Comparison of ENCODE assay signal across 23 cellular contexts in the genomic region with DNA sequence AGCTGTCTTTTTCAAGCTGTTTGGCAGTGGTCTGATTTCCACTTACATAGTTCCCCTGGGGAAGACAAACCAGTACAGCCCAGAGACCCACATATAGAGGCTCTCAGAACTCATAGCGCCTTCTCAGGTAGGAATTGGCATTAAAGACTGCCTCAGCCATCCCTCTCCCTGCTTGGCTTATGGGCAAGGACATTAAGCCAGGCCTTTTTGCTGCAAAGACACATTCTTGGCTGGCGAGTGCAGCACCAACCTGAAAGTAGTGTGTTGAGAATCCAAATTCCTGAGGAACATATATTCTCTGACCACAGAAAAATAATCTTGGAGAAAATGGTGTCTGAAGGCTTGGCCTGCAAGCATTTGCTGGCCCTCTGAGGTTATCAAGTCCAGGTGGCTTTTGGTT. TPM values are rescaled to one million over a fixed set of nuclear protein-coding genes. Genes with fewer than 3 reads are reported as not detected.
DNase-seq lines count a peak whose midpoint lies in the region; ATAC-seq and TF ChIP-seq lines count a peak whose summit lies in the region.
"Had no signal": no experiment of that assay in that cellular context is flagged by ENCODE, and none has a peak within 500 bp of the region (broad histone marks: within the 10 kb centered on the region; RNA-seq: fewer than 3 reads in every experiment).

No MANE protein-coding gene starts in this region.

- no peaks in the 10 kb centered on the region for H3K79me1 ChIP-seq in mesendoderm (ENCODE audit: low read length)

- no peak overlapping the region for H2BK120ac ChIP-seq in mesendoderm (ENCODE audit: low read depth, low read length)

- H4K8ac ChIP-seq in mesendoderm (ENCODE audit: low read depth, low read length) = no peak overlapping the region

- no peak overlapping the region for H3K27ac Mint-ChIP-seq in endodermal cell
- no peak overlapping the region for H3K27ac Mint-ChIP-seq in endothelial cell (ENCODE audit: unreplicated experiment)
- H3K27ac Mint-ChIP-seq: activated CD4-positive, alpha-beta T cell treated with anti-CD3 and anti-CD28 coated beads, Interleukin-2, amount 10 ng/mL, durations not matched to agents 24 days and 14 days; activated naive CD8-positive, alpha-beta T cell treated with anti-CD3 and anti-CD28 coated beads for 36 hours; activated T-helper 1 cell treated with anti-CD3 and anti-CD28 coated beads, Interleukin-12 subunit alpha, Interleukin-12 subunit beta, Interleukin-2, Interleukin-4 antibody, amounts not matched to agents 30 ng/mL and 10 ng/mL and 1 ng/mL, durations not matched to agents 14 hours and 24 hours and 36 hours had no signal

- no peak for TF ChIP-seq CTCF in AG10803 (conservative IDR thresholded peaks at IDR 0.05; ENCODE audit: low read length)
- TF ChIP-seq CTCF in endodermal cell (conservative IDR thresholded peaks at IDR 0.05) = peak; percentile 29
- no peak for TF ChIP-seq CTCF in endothelial cell (IDR thresholded peaks at IDR 0.05; ENCODE audit: unreplicated experiment)
- TF ChIP-seq CTCF in omental fat pad (IDR thresholded peaks at IDR 0.05) = no peak

- no peak overlapping the region for H2BK5ac ChIP-seq in mesendoderm (ENCODE audit: low read length)

- DNase-seq in AG10803 (ENCODE audit: low read depth) (peak; percentile 62), HCEC 1CT (peak; percentile 9), endodermal cell (no peak), mesendoderm (peak; percentile 42), endothelial cell (ENCODE audit: low spot score) (no peak), omental fat pad (ENCODE audit: low spot score) (no peak), NCI-H1930 (lab: John Stamatoyannopoulos, UW) (no peak)
- DNase-seq: activated CD4-positive, alpha-beta T cell treated with anti-CD3 and anti-CD28 coated beads, Interleukin-2, amount 10 ng/mL, durations not matched to agents 24 days and 14 days; activated naive CD8-positive, alpha-beta T cell treated with anti-CD3 and anti-CD28 coated beads for 36 hours; body of pancreas; effector memory CD4-positive, alpha-beta T cell; Kasumi-1; left lung; NCI-H1092 treated with DMSO at 0.1 percent for 48 hours; NCI-H2029 treated with DMSO at 0.1 percent for 48 hours; NCI-H446 treated with DMSO at 0.1 percent for 48 hours; NK-92 treated with Interleukin-12 subunit alpha and Interleukin-12 subunit beta, amount 100 ng/mL, for 24 hours; Peyer's patch; posterior cingulate gyrus; T-helper 2 cell; upper lobe of right lung had no signal

- peaks cover 6% of the 10 kb centered on the region for H3K9me3 Mint-ChIP-seq in endodermal cell
- no peaks in the 10 kb centered on the region for H3K9me3 Mint-ChIP-seq in endothelial cell (ENCODE audit: unreplicated experiment)
- H3K9me3 Mint-ChIP-seq: activated CD4-positive, alpha-beta T cell treated with anti-CD3 and anti-CD28 coated beads, Interleukin-2, amount 10 ng/mL, durations not matched to agents 24 days and 14 days; activated T-helper 1 cell treated with anti-CD3 and anti-CD28 coated beads, Interleukin-12 subunit alpha, Interleukin-12 subunit beta, Interleukin-2, Interleukin-4 antibody, amounts not matched to agents 30 ng/mL and 10 ng/mL and 1 ng/mL, durations not matched to agents 14 hours and 24 hours and 36 hours had no signal

- H3K27me3 ChIP-seq in endodermal cell (ENCODE audit: control insufficient read depth, insufficient read depth, low read length, poor library complexity, severe bottlenecking) = no peaks in the 10 kb centered on the region
- peaks cover 1% of the 10 kb centered on the region for H3K27me3 ChIP-seq in mesendoderm (ENCODE audit: insufficient read depth, low read length, poor library complexity)
- H3K27me3 ChIP-seq: body of pancreas, left lung, Peyer's patch, upper lobe of right lung had no signal

- H2BK15ac ChIP-seq in mesendoderm (replicated peaks; ENCODE audit: low read depth) = no peak overlapping the region

- no peak overlapping the region for H3K4me3 Mint-ChIP-seq in endodermal cell
- H3K4me3 Mint-ChIP-seq in endothelial cell (ENCODE audit: unreplicated experiment) = no peak overlapping the region
- H3K4me3 Mint-ChIP-seq: activated CD4-positive, alpha-beta T cell treated with anti-CD3 and anti-CD28 coated beads, Interleukin-2, amount 10 ng/mL, durations not matched to agents 24 days and 14 days; activated naive CD8-positive, alpha-beta T cell treated with anti-CD3 and anti-CD28 coated beads for 36 hours; activated T-helper 1 cell treated with anti-CD3 and anti-CD28 coated beads, Interleukin-12 subunit alpha, Interleukin-12 subunit beta, Interleukin-2, Interleukin-4 antibody, amounts not matched to agents 30 ng/mL and 10 ng/mL and 1 ng/mL, durations not matched to agents 14 hours and 24 hours and 36 hours had no signal

- H3K4me2 ChIP-seq in mesendoderm (ENCODE audit: low read length) = no peak overlapping the region

- no peak overlapping the region for H3K23ac ChIP-seq in mesendoderm (ENCODE audit: low read length)

- no peak overlapping the region for H3K56ac ChIP-seq in mesendoderm (ENCODE audit: low read length)

- H3K36me3 Mint-ChIP-seq in endodermal cell (ENCODE audit: low read depth) (no peaks in the 10 kb centered on the region), endothelial cell (ENCODE audit: low read depth, unreplicated experiment) (no peaks in the 10 kb centered on the region)
- H3K36me3 Mint-ChIP-seq: activated naive CD8-positive, alpha-beta T cell treated with anti-CD3 and anti-CD28 coated beads for 36 hours had no signal

- H3K27ac ChIP-seq in endodermal cell (ENCODE audit: low read depth, low read length) (no peak overlapping the region), mesendoderm (ENCODE audit: low read depth, low read length) (no peak overlapping the region)
- H3K27ac ChIP-seq: body of pancreas, left lung, Peyer's patch, upper lobe of right lung had no signal

- H3K4me1 ChIP-seq in endodermal cell (ENCODE audit: control insufficient read depth, insufficient read depth, low read length) (no peaks in the 10 kb centered on the region), mesendoderm (ENCODE audit: control insufficient read depth, low read depth, low read length) (no peaks in the 10 kb centered on the region)
- H3K4me1 ChIP-seq: body of pancreas, left lung, Peyer's patch, upper lobe of right lung had no signal

- H3K4ac ChIP-seq in mesendoderm (ENCODE audit: low read depth, low read length) = no peak overlapping the region

- H3K4me1 Mint-ChIP-seq in endodermal cell = no peaks in the 10 kb centered on the region
- no peaks in the 10 kb centered on the region for H3K4me1 Mint-ChIP-seq in endothelial cell (ENCODE audit: unreplicated experiment)
- H3K4me1 Mint-ChIP-seq: activated CD4-positive, alpha-beta T cell treated with anti-CD3 and anti-CD28 coated beads, Interleukin-2, amount 10 ng/mL, durations not matched to agents 24 days and 14 days; activated naive CD8-positive, alpha-beta T cell treated with anti-CD3 and anti-CD28 coated beads for 36 hours had no signal

- no peaks in the 10 kb centered on the region for H3K79me2 ChIP-seq in mesendoderm (ENCODE audit: control insufficient read depth, insufficient read depth, low read length)

- H3K36me3 ChIP-seq in endodermal cell (ENCODE audit: control insufficient read depth, insufficient read depth, low read length) (no peaks in the 10 kb centered on the region), mesendoderm (ENCODE audit: control insufficient read depth, insufficient read depth, low read length) (no peaks in the 10 kb centered on the region)
- H3K36me3 ChIP-seq: left lung, Peyer's patch, upper lobe of right lung had no signal

- no peak overlapping the region for H2AK5ac ChIP-seq in mesendoderm (ENCODE audit: low read length)

- H3K4me3 ChIP-seq in AG10803 (ENCODE audit: low read length) (no peak overlapping the region), endodermal cell (ENCODE audit: low read length) (no peak overlapping the region), mesendoderm (ENCODE audit: low read length) (no peak overlapping the region)
- H3K4me3 ChIP-seq: body of pancreas, left lung, Peyer's patch, upper lobe of right lung had no signal

- H3K9ac ChIP-seq in endodermal cell (ENCODE audit: extremely low read depth, low read length, poor library complexity, severe bottlenecking) (no peak overlapping the region), mesendoderm (ENCODE audit: low read length) (no peak overlapping the region)

- no peak overlapping the region for H4K5ac ChIP-seq in mesendoderm (ENCODE audit: low read length)

- H3K27me3 Mint-ChIP-seq in endodermal cell (ENCODE audit: insufficient read depth) (peaks cover 2% of the 10 kb centered on the region), endothelial cell (ENCODE audit: unreplicated experiment) (no peaks in the 10 kb centered on the region)
- H3K27me3 Mint-ChIP-seq: activated naive CD8-positive, alpha-beta T cell treated with anti-CD3 and anti-CD28 coated beads for 36 hours had no signal

- H3K18ac ChIP-seq in mesendoderm (ENCODE audit: low read length) = no peak overlapping the region

- WGBS in endodermal cell (ENCODE audit: insufficient coverage in 1 of 2, insufficient read length in 1 of 2), 2 experiments = 67 to 84% methylated on average over 1 to 2 of the region's 2 CpGs
- no CpG with 5 or more reads among the region's 2 CpGs for WGBS in mesendoderm (ENCODE audit: extremely low coverage, insufficient coverage, low lambda C conversion rate)

- no peak for ATAC-seq in omental fat pad (ENCODE audit: low FRiP score)
- no peak for ATAC-seq in GM19035 (IDR thresholded peaks at IDR 0.05; ENCODE audit: unreplicated experiment)
- ATAC-seq: body of pancreas, left lung, upper lobe of right lung had no signal

- peaks cover 10% of the 10 kb centered on the region for H3K9me3 ChIP-seq in endodermal cell (ENCODE audit: control insufficient read depth, low read length)
- H3K9me3 ChIP-seq: body of pancreas, left lung, Peyer's patch, upper lobe of right lung had no signal

RNA-seq across cellular contexts. Expression of gene HPS1, which starts 39.2 kb away (rescaled TPM):
- total RNA-seq in endodermal cell (10 to 100 TPM; 39.6 to 43.3 TPM), endothelial cell (ENCODE audit: unreplicated experiment) (30.6 TPM), omental fat pad (10 to 100 TPM; 39.0 to 56.7 (median 48.5) TPM)
- polyA plus RNA-seq in endodermal cell (2013, experiment 1 of 2) = 38.1 TPM
- polyA plus RNA-seq in endodermal cell (2013, experiment 2 of 2) = 31.8 TPM
- polyA plus RNA-seq in mesendoderm (2013, experiment 1 of 2) = 22.7 TPM
- polyA plus RNA-seq in mesendoderm (2013, experiment 2 of 2) = 24.9 TPM

Comparison
In these comparisons a context has a peak if more than half of its experiments do, and no peak if none do; other contexts are left out.
1. DNase-seq: peak in AG10803 (single experiment), HCEC 1CT (single experiment) and mesendoderm (single experiment); none in endodermal cell (single experiment), endothelial cell (single experiment), omental fat pad (single experiment) and NCI-H1930 (0 of 2).